ENCODE assay signal across 16 cellular contexts in the genomic region with DNA sequence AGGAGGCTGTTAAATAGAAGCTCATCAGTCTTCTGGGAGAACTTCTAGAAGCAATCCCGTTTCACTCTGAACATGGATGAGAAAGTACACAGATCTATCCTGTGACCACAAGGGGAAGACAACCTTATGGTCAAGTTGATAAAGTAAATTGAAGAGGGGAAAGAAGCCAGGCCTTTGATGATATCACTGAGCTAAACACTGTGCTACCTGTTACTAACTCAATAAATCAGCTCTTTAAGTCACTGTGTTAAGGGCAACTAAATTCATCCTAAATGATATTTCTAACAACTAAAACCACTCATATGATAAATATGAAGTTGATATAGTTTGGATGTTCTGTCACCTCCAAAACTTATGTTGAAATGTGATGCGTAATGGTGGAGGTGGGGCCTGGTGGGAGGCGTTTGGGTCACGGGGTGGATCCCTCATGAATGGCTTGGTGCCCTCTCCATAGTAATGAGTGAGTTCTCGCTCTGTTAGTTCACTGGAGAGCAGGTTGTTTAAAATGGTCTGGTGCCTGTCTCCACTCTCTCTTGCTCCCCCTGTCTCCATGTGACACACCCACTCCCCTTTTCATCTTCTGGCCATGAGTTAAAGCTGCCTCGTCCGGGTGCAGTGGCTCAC. TPM values are rescaled to one million over a fixed set of nuclear protein-coding genes. Genes with fewer than 3 reads are reported as not detected.
DNase-seq lines count a peak whose midpoint lies in the region; ATAC-seq and TF ChIP-seq lines count a peak whose summit lies in the region.
"Had no signal": no experiment of that assay in that cellular context is flagged by ENCODE, and none has a peak within 500 bp of the region (broad histone marks: within the 10 kb centered on the region; RNA-seq: fewer than 3 reads in every experiment).

No MANE protein-coding gene starts in this region.

- POLR2A ChIA-PET in activated CD8-positive, alpha-beta T cell treated with anti-CD3 and anti-CD28 coated beads for 36 hours (lab: Charles Lee), result interaction anchor here (0.6 kb wide), 1 partner anchor 1908 kb away, joined by 3 read pairs; no protein-coding TSS in a partner anchor

- no peak for DNase-seq in stimulated activated naive CD8-positive, alpha-beta T cell treated with anti-CD3 and anti-CD28 coated beads, Interleukin-15, amount 100 ng/mL, for 72 hours
- no peak for DNase-seq in stimulated activated naive CD8-positive, alpha-beta T cell treated with anti-CD3 and anti-CD28 coated beads, Interleukin-15, Interleukin-2, amounts not matched to agents 100 U/mL and 50 U/mL, for 24 hours
- DNase-seq in OCI-M1 (lab: John Stamatoyannopoulos, UW), result peak; percentile 47
- DNase-seq in endothelial cell (ENCODE audit: low spot score), result no peak
- no peak for DNase-seq in NCI-H1417 (lab: John Stamatoyannopoulos, UW)
- no peak for DNase-seq in heart left ventricle
- DNase-seq in activated CD8-positive, alpha-beta T cell treated with anti-CD3 and anti-CD28 coated beads for 36 hours, result no peak
- DNase-seq: AML-193; Caco-2; CD4-positive, alpha-beta T cell; DMS153; DMS79; GDM1; H9 had no signal

- no peaks in the 10 kb centered on the region for H3K9me3 Mint-ChIP-seq in stimulated activated naive CD8-positive, alpha-beta T cell treated with anti-CD3 and anti-CD28 coated beads, Interleukin-15, amount 100 ng/mL, for 72 hours
- no peaks in the 10 kb centered on the region for H3K9me3 Mint-ChIP-seq in endothelial cell (ENCODE audit: unreplicated experiment)
- no peaks in the 10 kb centered on the region for H3K9me3 Mint-ChIP-seq in activated CD8-positive, alpha-beta T cell treated with anti-CD3 and anti-CD28 coated beads for 36 hours
- H3K9me3 Mint-ChIP-seq: CD4-positive, alpha-beta T cell; H9 had no signal

- H3K4me1 ChIP-seq in heart left ventricle, result peaks cover 0 to 6% (median 0%) of the 10 kb centered on the region in 12 donors
- H3K4me1 ChIP-seq: Caco-2 had no signal

- H3K36me3 ChIP-seq in heart left ventricle, result peaks cover 0 to 66% (median 28%) of the 10 kb centered on the region in 9 donors

- peak overlapping the region; percentile 44 to 75 for H3K27ac Mint-ChIP-seq in stimulated activated naive CD8-positive, alpha-beta T cell treated with anti-CD3 and anti-CD28 coated beads, Interleukin-15, amount 100 ng/mL, for 72 hours
- H3K27ac Mint-ChIP-seq in endothelial cell (ENCODE audit: unreplicated experiment), result no peak overlapping the region
- H3K27ac Mint-ChIP-seq in activated CD8-positive, alpha-beta T cell treated with anti-CD3 and anti-CD28 coated beads for 36 hours, result no peak overlapping the region
- H3K27ac Mint-ChIP-seq: CD4-positive, alpha-beta T cell had no signal

- no peaks in the 10 kb centered on the region for H3K27me3 ChIP-seq in heart left ventricle

- no peaks in the 10 kb centered on the region for H3K27me3 Mint-ChIP-seq in stimulated activated naive CD8-positive, alpha-beta T cell treated with anti-CD3 and anti-CD28 coated beads, Interleukin-15, amount 100 ng/mL, for 72 hours
- no peaks in the 10 kb centered on the region for H3K27me3 Mint-ChIP-seq in endothelial cell (ENCODE audit: unreplicated experiment)
- H3K27me3 Mint-ChIP-seq in activated CD8-positive, alpha-beta T cell treated with anti-CD3 and anti-CD28 coated beads for 36 hours, result no peaks in the 10 kb centered on the region
- H3K27me3 Mint-ChIP-seq: CD4-positive, alpha-beta T cell had no signal

- no peaks in the 10 kb centered on the region for H3K9me3 ChIP-seq in heart left ventricle
- H3K9me3 ChIP-seq: Caco-2 had no signal

- WGBS in heart left ventricle, 4 donors, result 93 to 97% (median 96%) methylated on average over 7 of the region's 7 CpGs

- peaks cover 4% of the 10 kb centered on the region for H3K36me3 Mint-ChIP-seq in endothelial cell (ENCODE audit: low read depth, unreplicated experiment)
- H3K36me3 Mint-ChIP-seq in activated CD8-positive, alpha-beta T cell treated with anti-CD3 and anti-CD28 coated beads for 36 hours (ENCODE audit: low read depth), result peaks cover 44% of the 10 kb centered on the region

- no peaks in the 10 kb centered on the region for H3K4me1 Mint-ChIP-seq in stimulated activated naive CD8-positive, alpha-beta T cell treated with anti-CD3 and anti-CD28 coated beads, Interleukin-15, amount 100 ng/mL, for 72 hours
- H3K4me1 Mint-ChIP-seq in endothelial cell (ENCODE audit: unreplicated experiment), result peaks cover 6% of the 10 kb centered on the region
- H3K4me1 Mint-ChIP-seq in activated CD8-positive, alpha-beta T cell treated with anti-CD3 and anti-CD28 coated beads for 36 hours (ENCODE audit: low read depth), result no peaks in the 10 kb centered on the region

- H3K4me3 ChIP-seq in heart left ventricle, result no peak overlapping the region

- H3K27ac ChIP-seq in heart left ventricle, result no peak overlapping the region
- H3K27ac ChIP-seq: C4-2B had no signal

- TF ChIP-seq CTCF in endothelial cell (IDR thresholded peaks at IDR 0.05; ENCODE audit: unreplicated experiment), result no peak
- no peak for TF ChIP-seq CTCF in heart left ventricle (IDR thresholded peaks at IDR 0.05)
- TF ChIP-seq CTCF in activated CD8-positive, alpha-beta T cell treated with anti-CD3 and anti-CD28 coated beads for 36 hours (IDR thresholded peaks at IDR 0.05), result no peak

- no peak for ATAC-seq in stimulated activated naive CD8-positive, alpha-beta T cell treated with anti-CD3 and anti-CD28 coated beads, Interleukin-15, amount 100 ng/mL, for 72 hours
- ATAC-seq in stimulated activated naive CD8-positive, alpha-beta T cell treated with anti-CD3 and anti-CD28 coated beads, Interleukin-15, Interleukin-2, amounts not matched to agents 100 U/mL and 50 U/mL, for 24 hours, result no peak
- no peak for ATAC-seq in heart left ventricle
- ATAC-seq in activated CD8-positive, alpha-beta T cell treated with anti-CD3 and anti-CD28 coated beads for 36 hours, result no peak
- ATAC-seq: HepG2 had no signal

- intact Hi-C loops in heart left ventricle (cut with DNase I), result no loop called here
- intact Hi-C loops in activated CD8-positive, alpha-beta T cell treated with anti-CD3 and anti-CD28 coated beads for 36 hours (cut with micrococcal nuclease), result no loop called here

- CTCF ChIA-PET in activated CD8-positive, alpha-beta T cell treated with anti-CD3 and anti-CD28 coated beads for 36 hours (lab: Charles Lee), result no interaction called here

- TF ChIP-seq POLR2A in heart left ventricle (IDR thresholded peaks at IDR 0.05), result no peak

- H3K4me3 Mint-ChIP-seq in stimulated activated naive CD8-positive, alpha-beta T cell treated with anti-CD3 and anti-CD28 coated beads, Interleukin-15, amount 100 ng/mL, for 72 hours, result no peak overlapping the region
- H3K4me3 Mint-ChIP-seq in endothelial cell (ENCODE audit: unreplicated experiment), result peak overlapping the region; percentile 22
- no peak overlapping the region for H3K4me3 Mint-ChIP-seq in activated CD8-positive, alpha-beta T cell treated with anti-CD3 and anti-CD28 coated beads for 36 hours
- H3K4me3 Mint-ChIP-seq: CD4-positive, alpha-beta T cell; H9 had no signal

RNA-seq across cellular contexts. Expression of a gene that starts 23.6 kb away (rescaled TPM):
- 105 TPM for total RNA-seq in endothelial cell (ENCODE audit: unreplicated experiment)
- 10 to 100 TPM; 58.1 to 91.3 (median 72.5) TPM for total RNA-seq in heart left ventricle
- polyA plus RNA-seq in heart left ventricle, result 10 to 100 TPM; 41.5 to 91.7 TPM
- total RNA-seq in activated CD8-positive, alpha-beta T cell treated with anti-CD3 and anti-CD28 coated beads for 36 hours, result 100 to 1,000 TPM; 128 to 137 TPM

Comparison
In these comparisons a context has a peak if more than half of its experiments do, and no peak if none do; other contexts are left out.
1. H3K27ac Mint-ChIP-seq: peak in stimulated activated naive CD8-positive, alpha-beta T cell treated with anti-CD3 and anti-CD28 coated beads, Interleukin-15, amount 100 ng/mL, for 72 hours (2 of 2); none in endothelial cell (single experiment) and activated CD8-positive, alpha-beta T cell treated with anti-CD3 and anti-CD28 coated beads for 36 hours (single experiment).